Comparison of ENCODE assay signal across 21 cellular contexts in genomic region chr10:85915245-85915846, GRCh38.
"Had no signal": no experiment of that assay in that cellular context is flagged by ENCODE, and none has a peak within 500 bp of the region (broad histone marks: within the 10 kb centered on the region; RNA-seq: fewer than 3 reads in every experiment).

No MANE protein-coding gene starts in this region.

- ATAC-seq: activated CD8-positive, alpha-beta T cell treated with anti-CD3 and anti-CD28 coated beads for 36 hours; activated T-cell treated with anti-CD3 and anti-CD28 coated beads, Interleukin-2, amount 50 U/mL, for 72 hours; body of pancreas had no signal

- H3K4me3 ChIP-seq: ascending aorta, body of pancreas, Peyer's patch, SJCRH30 had no signal

- H3K9me3 ChIP-seq: ascending aorta, body of pancreas, Peyer's patch, SJCRH30, SK-N-SH had no signal

- DNase-seq: activated CD4-positive, CD25-positive, alpha-beta regulatory T cell; activated CD8-positive, alpha-beta memory T cell treated with anti-CD3 and anti-CD28 coated beads, Interleukin-2, amount 50 U/mL, for 4 hours; activated CD8-positive, alpha-beta T cell treated with anti-CD3 and anti-CD28 coated beads for 36 hours; activated naive CD4-positive, alpha-beta T cell treated with anti-CD3 and anti-CD28 coated beads, Interleukin-2, amount 50 U/mL, for 16 hours; activated naive CD8-positive, alpha-beta T cell treated with anti-CD3 and anti-CD28 coated beads, Interleukin-2, amount 10 ng/mL, durations not matched to agents 7 days and 5 days; activated T-cell treated with anti-CD3 and anti-CD28 coated beads, Interleukin-2, amount 50 U/mL, for 72 hours; amniotic stem cell; body of pancreas; NCI-H1048; NCI-H146; NCI-H187 treated with DMSO at 0.1 percent for 48 hours; NCI-H2081 treated with DMSO at 0.1 percent for 48 hours; NCI-H446; NCI-H524; Peyer's patch; Right ventricle myocardium superior; SJCRH30; SK-N-SH; T-helper 1 cell had no signal

- H3K36me3 ChIP-seq: ascending aorta, Peyer's patch, SJCRH30 had no signal

- H3K27ac ChIP-seq: ascending aorta, body of pancreas, Peyer's patch, RWPE1, SJCRH30 had no signal

- H3K9ac ChIP-seq: SK-N-SH had no signal

- H3K27me3 ChIP-seq: ascending aorta, body of pancreas, Peyer's patch, SJCRH30 had no signal

- H3K4me1 ChIP-seq: ascending aorta, body of pancreas, Peyer's patch, SJCRH30 had no signal

- H3K4me2 ChIP-seq: SK-N-SH had no signal
